ENCODE assay signal across 8 cellular contexts in genomic region chr1:193111641-193112090, GRCh38. TPM values are rescaled to one million over a fixed set of nuclear protein-coding genes. Genes with fewer than 3 reads are reported as not detected.
DNase-seq lines count a peak whose midpoint lies in the region; ATAC-seq, FAIRE-seq and TF ChIP-seq lines count a peak whose summit lies in the region.

No MANE protein-coding gene starts in this region.

- no peaks in the 10 kb centered on the region for H3K27me3 ChIP-seq in ACC112 (ENCODE audit: insufficient read depth, low read length)
- H3K27me3 ChIP-seq in astrocyte (ENCODE audit: insufficient read depth, low read length) = no peaks in the 10 kb centered on the region
- no peaks in the 10 kb centered on the region for H3K27me3 ChIP-seq in right lobe of liver

- H3K36me3 Mint-ChIP-seq in astrocyte (ENCODE audit: low read depth, unreplicated experiment) = peaks cover 2% of the 10 kb centered on the region

- H2AFZ ChIP-seq in ACC112 (ENCODE audit: low read length, unreplicated experiment) = peak overlapping the region; percentile 88
- H2AFZ ChIP-seq in astrocyte (ENCODE audit: low read depth, low read length) = peak overlapping the region; percentile 57

- ATAC-seq in right lobe of liver (peak; percentile 63 to 71 (median 68)), HG03342 (IDR thresholded peaks at IDR 0.05; ENCODE audit: unreplicated experiment) (no peak), HG03432 (IDR thresholded peaks at IDR 0.05; ENCODE audit: unreplicated experiment) (no peak), HG03175 (IDR thresholded peaks at IDR 0.05; ENCODE audit: unreplicated experiment) (no peak)

- peak overlapping the region; percentile 68 for H3K4me2 ChIP-seq in astrocyte (ENCODE audit: low read length)

- H3K4me1 ChIP-seq in ACC112 (ENCODE audit: control insufficient read depth, insufficient read depth, low read length, unreplicated experiment) (peaks cover 42% of the 10 kb centered on the region), astrocyte (ENCODE audit: insufficient read depth, low read length) (peaks cover 27% of the 10 kb centered on the region), right lobe of liver (peaks cover 0 to 44% (median 11%) of the 10 kb centered on the region in 4 donors)

- FAIRE-seq in astrocyte (lab: Jason Lieb, UNC) = no peak

- H3K9me3 ChIP-seq in astrocyte (ENCODE audit: insufficient read depth, low read depth, low read length) = no peaks in the 10 kb centered on the region
- no peaks in the 10 kb centered on the region for H3K9me3 ChIP-seq in right lobe of liver

- H3K4me3 ChIP-seq in ACC112 (ENCODE audit: low read depth, low read length) = peak overlapping the region; percentile 45; the same call in 1 of the 2 replicates
- H3K4me3 ChIP-seq in astrocyte (ENCODE audit: insufficient read depth, low read depth, low read length) = no peak overlapping the region
- no peak overlapping the region for H3K4me3 ChIP-seq in right lobe of liver

- TF ChIP-seq POLR2A in right lobe of liver (IDR thresholded peaks at IDR 0.05) = no peak

- H3K27ac ChIP-seq in ACC112 (ENCODE audit: low read depth, low read length) (peak overlapping the region; percentile 73), astrocyte (ENCODE audit: low read depth, low read length) (peak overlapping the region; percentile 80), right lobe of liver (peak overlapping the region in 1 of 3 donors; percentile 87)

- intact Hi-C loops in right lobe of liver (cut with DNase I) = no loop called here

- H3K4me1 Mint-ChIP-seq in astrocyte (ENCODE audit: low read depth, unreplicated experiment) = peaks cover 44% of the 10 kb centered on the region

- peak overlapping the region; percentile 34 for H3K9ac ChIP-seq in astrocyte (ENCODE audit: low read length)

- WGBS in right lobe of liver (ENCODE audit: insufficient coverage, low coverage, low lambda C conversion rate, missing lambda C conversion rate) = 10% methylated on average over 6 of the region's 6 CpGs

- TF ChIP-seq CTCF in astrocyte (IDR thresholded peaks at IDR 0.05; ENCODE audit: insufficient read depth, low read depth, low read length) (no peak), right lobe of liver (IDR thresholded peaks at IDR 0.05) (no peak)

- H3K27ac Mint-ChIP-seq in astrocyte (ENCODE audit: unreplicated experiment) = peak overlapping the region; percentile 90

- peak; percentile 67 for DNase-seq in HK-2 (ENCODE audit: unreplicated experiment)
- peak; percentile 73 for DNase-seq in astrocyte (ENCODE audit: low read depth)
- DNase-seq in right lobe of liver = peak; percentile 64 to 81 (median 77)
- DNase-seq in NCI-H187 (lab: John Stamatoyannopoulos, UW) = no peak

- H3K79me2 ChIP-seq in ACC112 (ENCODE audit: control insufficient read depth, insufficient read depth, low read length, unreplicated experiment) (no peaks in the 10 kb centered on the region), astrocyte (ENCODE audit: insufficient read depth, low read length) (no peaks in the 10 kb centered on the region)

- no peaks in the 10 kb centered on the region for H3K27me3 Mint-ChIP-seq in astrocyte (ENCODE audit: low read depth, unreplicated experiment)

- no peaks in the 10 kb centered on the region for H4K20me1 ChIP-seq in astrocyte (ENCODE audit: insufficient read depth, low read length)

- peak overlapping the region; percentile 37 for H3K4me3 Mint-ChIP-seq in astrocyte (ENCODE audit: unreplicated experiment)

- no peaks in the 10 kb centered on the region for H3K9me3 Mint-ChIP-seq in astrocyte (ENCODE audit: unreplicated experiment)

- no peaks in the 10 kb centered on the region for H3K36me3 ChIP-seq in ACC112 (ENCODE audit: insufficient read depth, low read length)
- H3K36me3 ChIP-seq in astrocyte (ENCODE audit: insufficient read depth, low read length) = no peaks in the 10 kb centered on the region
- no peaks in the 10 kb centered on the region for H3K36me3 ChIP-seq in right lobe of liver

RNA-seq across cellular contexts. Expression of gene GLRX2, which starts 6.5 kb away (rescaled TPM):
- total RNA-seq in astrocyte (37.0 and 37.1 TPM in 2 replicates), right lobe of liver (10 to 100 TPM in 5 of 6 experiments, 1 to 10 TPM in 1; 9.5 to 20.1 (median 12.1) TPM)

RNA-seq across cellular contexts. Expression of gene CDC73, which starts 10.2 kb away (rescaled TPM):
- total RNA-seq in astrocyte (72.9 and 77.7 TPM in 2 replicates), right lobe of liver (10 to 100 TPM; 11.1 to 23.8 (median 18.3) TPM)

RNA-seq across cellular contexts. Expression of gene RO60, which starts 52.3 kb away (rescaled TPM):
- 120 and 134 TPM in 2 replicates for total RNA-seq in astrocyte
- 10 to 100 TPM; 21.3 to 35.9 (median 25.5) TPM for total RNA-seq in right lobe of liver

RNA-seq across cellular contexts. Expression of gene UCHL5, which starts 52.5 kb away (rescaled TPM):
- total RNA-seq in astrocyte (26.4 and 33.3 TPM in 2 replicates), right lobe of liver (10 to 100 TPM; 11.5 to 28.6 (median 22.3) TPM)

Comparison
In these comparisons a context has a peak if more than half of its experiments do, and no peak if none do; other contexts are left out.
1. DNase-seq: peak in HK-2 (single experiment), astrocyte (single experiment) and right lobe of liver (3 of 3); none in NCI-H187 (0 of 2).
2. ATAC-seq: peak in right lobe of liver (4 of 4); none in HG03342 (single experiment), HG03432 (single experiment) and HG03175 (single experiment).